In the genomic region with DNA sequence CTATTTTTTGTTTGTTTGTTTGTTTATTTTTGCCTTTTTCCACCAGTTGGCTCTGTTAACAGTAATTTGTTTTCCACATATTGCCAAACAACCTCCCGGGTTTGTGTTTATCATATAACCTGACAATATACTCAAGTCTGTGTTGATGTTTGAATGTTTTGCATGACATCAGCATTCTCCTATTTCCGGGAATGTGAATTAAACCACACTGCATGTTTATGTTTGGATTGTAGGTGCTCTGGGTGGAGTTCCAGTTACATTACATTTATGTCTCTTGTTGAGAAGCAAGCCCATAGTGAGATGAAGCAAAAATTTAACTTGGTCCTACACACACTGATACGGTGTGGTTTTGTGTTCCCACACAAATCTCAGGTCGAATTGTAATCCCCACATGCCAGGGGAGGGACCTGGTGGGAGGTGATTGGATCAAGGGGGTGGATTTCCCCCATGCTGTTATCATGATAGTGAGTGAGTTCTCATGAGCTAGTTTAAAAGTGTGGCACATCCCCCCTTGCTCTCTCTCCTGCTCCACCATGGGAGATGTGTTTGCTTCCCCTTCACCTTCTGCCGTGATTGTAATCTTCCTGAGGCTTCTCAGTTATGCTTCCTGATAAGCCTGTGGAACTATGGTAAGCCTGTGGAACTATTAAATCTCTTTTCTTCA, we compare ENCODE assay signal across 32 cellular contexts. TPM values are rescaled to one million over a fixed set of nuclear protein-coding genes. Genes with fewer than 3 reads are reported as not detected.
A peak's percentile ranks its signal among the peaks of the same experiment; 100 is the strongest.
DNase-seq lines count a peak whose midpoint lies in the region; ATAC-seq, FAIRE-seq and TF ChIP-seq lines count a peak whose summit lies in the region.
"Had no signal": no experiment of that assay in that cellular context is flagged by ENCODE, and none has a peak within 500 bp of the region (broad histone marks: within the 10 kb centered on the region; RNA-seq: fewer than 3 reads in every experiment).

No MANE protein-coding gene starts in this region.

- no peak overlapping the region for H2AK5ac ChIP-seq in H1 (ENCODE audit: low read depth, low read length)

- no peak for TF ChIP-seq EP300 in H1 (IDR thresholded peaks at IDR 0.05; ENCODE audit: borderline replicate concordance in 1 of 2, low read depth in 2 of 2, low read length in 2 of 2)

- no peak for TF ChIP-seq POLR2A in H1 (IDR thresholded peaks at IDR 0.05; ENCODE audit: control extremely low read depth in 1 of 2, low read depth in 2 of 2, low read length in 2 of 2)

- FAIRE-seq in H1 (lab: Jason Lieb, UNC) = no peak
- FAIRE-seq: HepG2, small intestine had no signal

- no peak for TF ChIP-seq CTCF in H1 (IDR thresholded peaks at IDR 0.05; ENCODE audit: control extremely low read depth in 1 of 3, insufficient read depth in 1 of 3, low read depth in 1 of 3, low read length in 3 of 3)

- H3K4me1 ChIP-seq in SJSA1 (replicated peaks) (peaks cover 22% of the 10 kb centered on the region), H1 (replicated peaks in 1 of 4; ENCODE audit: control insufficient read depth in 3 of 4, insufficient read depth in 4 of 4, low read length in 3 of 4) (peaks cover 0 to 4% (median 0%) of the 10 kb centered on the region in 4 experiments; a peak in 1 of 7 replicates)
- H3K4me1 ChIP-seq: heart left ventricle had no signal

- CTCF ChIA-PET in H1 (lab: Charles Lee; ENCODE audit: partially characterized antibody) = interaction anchor here (1.6 kb wide), 1 partner anchor 12 kb away, joined by 4 read pairs; no protein-coding TSS in a partner anchor

- H3K18ac ChIP-seq in H1 (ENCODE audit: extremely low read depth, low read length) = no peak overlapping the region

- WGBS in H1 (ENCODE audit: extremely low coverage in 1 of 2, insufficient coverage in 1 of 2, insufficient read length in 1 of 2, insufficient replicate concordance in 2 of 2, low coverage in 1 of 2, low lambda C conversion rate in 2 of 2, missing lambda C conversion rate in 1 of 2), 2 experiments = 86% methylated on average over 5 of the region's 5 CpGs; no CpG with 5 or more reads in 1 of the 2 experiments

- H2BK5ac ChIP-seq in H1 (ENCODE audit: low read depth, low read length) = no peak overlapping the region

- no peak overlapping the region for H3K4me2 ChIP-seq in H1 (ENCODE audit: insufficient read depth in 1 of 2, low read depth in 2 of 2, low read length in 2 of 2)

- H2BK20ac ChIP-seq in H1 (ENCODE audit: low read length) = no peak overlapping the region

- no peak overlapping the region for H2BK15ac ChIP-seq in H1 (ENCODE audit: low read length)

- H3K4me3 ChIP-seq in GM08714 (ENCODE audit: low read length) (0 out of 2 replicates have a peak overlapping the region, but pooled peaks have one; percentile 17), SJSA1 (no peak overlapping the region), H1 (ENCODE audit: extremely low read depth in 1 of 4, insufficient read depth in 2 of 4, low read depth in 3 of 4, low read length in 4 of 4) (no peak overlapping the region)
- H3K4me3 ChIP-seq: heart left ventricle, SK-N-MC had no signal

- no peak for ATAC-seq in HG02588 (IDR thresholded peaks at IDR 0.05; ENCODE audit: unreplicated experiment)
- ATAC-seq: heart left ventricle, HepG2, left lobe of liver had no signal

- no peak overlapping the region for H4K5ac ChIP-seq in H1 (ENCODE audit: insufficient read length, low read depth, low read length)

- POLR2A ChIA-PET in H1 (lab: Charles Lee; ENCODE audit: partially characterized antibody) = no interaction called here

- DNase-seq in NCI-H2029 (lab: John Stamatoyannopoulos, UW) (peak; percentile 64), NCI-H2029 treated with DMSO at 0.1 percent for 48 hours (lab: John Stamatoyannopoulos, UW) (no peak), SJSA1 (ENCODE audit: low read depth in 1 of 2, low spot score in 2 of 2) (peak in 1 of 2 experiments; percentile 53), H1 (ENCODE audit: low read depth in 1 of 2, low spot score in 2 of 2) (no peak), superior temporal gyrus (ENCODE audit: extremely low spot score) (no peak), COR-L47 (lab: John Stamatoyannopoulos, UW) (no peak)
- DNase-seq: 8988T; activated CD4-positive, alpha-beta T cell treated with anti-CD3 and anti-CD28 coated beads for 48 hours; CD8-positive, alpha-beta memory T cell; DMS79 treated with DMSO at 0.1 percent for 48 hours; effector CD4-positive, alpha-beta T cell; erythroblast; foreskin fibroblast; HCEC 1CT; heart left ventricle; naive B cell; NCI-H1105 treated with DMSO at 0.1 percent for 48 hours; NCI-H2171 treated with DMSO at 0.1 percent for 48 hours; NCI-H524 treated with DMSO at 0.1 percent for 48 hours; occipital lobe; small intestine; stimulated activated CD4-positive, alpha-beta T cell treated with anti-CD3 and anti-CD28 coated beads, Interleukin-1b, Interleukin-23, amount 100 ng/mL, for 48 hours had no signal

- H3K9me3 ChIP-seq in SJSA1 (replicated peaks) (no peaks in the 10 kb centered on the region), H1 (ENCODE audit: insufficient read depth in 2 of 2, low read depth in 1 of 2, low read length in 1 of 2) (no peaks in the 10 kb centered on the region)
- H3K9me3 ChIP-seq: heart left ventricle had no signal

- no peaks in the 10 kb centered on the region for H3K23me2 ChIP-seq in H1 (ENCODE audit: low read depth, low read length)

- H4K8ac ChIP-seq in H1 (ENCODE audit: extremely low read depth, insufficient read depth, low read length) = no peak overlapping the region

- no peak overlapping the region for H2BK12ac ChIP-seq in H1 (ENCODE audit: low read depth, low read length)

- H3K79me2 ChIP-seq in H1 (ENCODE audit: control insufficient read depth in 1 of 2, insufficient read depth in 2 of 2, low read length in 2 of 2) = no peaks in the 10 kb centered on the region

- no peak overlapping the region for H3K23ac ChIP-seq in H1 (ENCODE audit: insufficient read length)

- H3K36me3 ChIP-seq in SJSA1 (no peaks in the 10 kb centered on the region), H1 (ENCODE audit: control insufficient read depth in 2 of 4, insufficient read depth in 4 of 4, low read length in 3 of 4) (no peaks in the 10 kb centered on the region)
- H3K36me3 ChIP-seq: heart left ventricle had no signal

- no peak overlapping the region for H3K56ac ChIP-seq in H1 (replicated peaks; ENCODE audit: insufficient read length, low read depth, low read length)

- peak overlapping the region; percentile 4; the same call in 1 of the 2 replicates for H3K27ac ChIP-seq in SJSA1
- H3K27ac ChIP-seq in H1 (ENCODE audit: low read depth, low read length) = no peak overlapping the region
- H3K27ac ChIP-seq: heart left ventricle, SK-N-MC, VCaP had no signal

- no peak overlapping the region for H3K4ac ChIP-seq in H1 (replicated peaks; ENCODE audit: insufficient read length, low read depth, low read length)

- no peaks in the 10 kb centered on the region for H3K79me1 ChIP-seq in H1 (ENCODE audit: low read depth, low read length)

- TF ChIP-seq RAD21 in H1 (IDR thresholded peaks at IDR 0.05 in 1 of 2, conservative IDR thresholded peaks at IDR 0.05 in 1 of 2; ENCODE audit: low read depth in 2 of 2, low read length in 2 of 2) = no peak

- H3K27me3 ChIP-seq in SJSA1 (replicated peaks) (no peaks in the 10 kb centered on the region), H1 (replicated peaks in 1 of 4; ENCODE audit: control insufficient read depth in 3 of 4, extremely low read depth in 1 of 4, insufficient read depth in 3 of 4, low read length in 3 of 4) (no peaks in the 10 kb centered on the region)

- peak overlapping the region; percentile 38; the same call in 1 of the 2 replicates for H2AFZ ChIP-seq in H1 (ENCODE audit: low read length)

- no peaks in the 10 kb centered on the region for H4K20me1 ChIP-seq in H1 (replicated peaks in 1 of 2; ENCODE audit: control insufficient read depth in 1 of 2, insufficient read depth in 2 of 2, low read length in 2 of 2)

- H2BK120ac ChIP-seq in H1 (replicated peaks; ENCODE audit: low read depth, low read length) = no peak overlapping the region

- no peak overlapping the region for H3K9ac ChIP-seq in H1 (replicated peaks in 1 of 4; ENCODE audit: extremely low read depth in 1 of 4, low read depth in 3 of 4, low read length in 3 of 4)

- H3K14ac ChIP-seq in H1 (ENCODE audit: insufficient read length) = no peak overlapping the region

- no peak overlapping the region for H4K91ac ChIP-seq in H1 (replicated peaks; ENCODE audit: insufficient read length, low read length)

TF ChIP-seq in H1, 55 proteins besides CTCF, POLR2A, EP300 and RAD21 (continues in another document):
- TF ChIP-seq SP1 (IDR thresholded peaks at IDR 0.05; ENCODE audit: low read depth, low read length) (no peak), SP4 (IDR thresholded peaks at IDR 0.05; ENCODE audit: low read length) (no peak), PHF8 (conservative IDR thresholded peaks at IDR 0.05; ENCODE audit: low read depth, low read length) (no peak), RBBP5 (IDR thresholded peaks at IDR 0.05; ENCODE audit: borderline replicate concordance, low read depth, low read length) (no peak), TBP (IDR thresholded peaks at IDR 0.05; ENCODE audit: low read depth, low read length) (no peak), HDAC6 (IDR thresholded peaks at IDR 0.05; ENCODE audit: low read depth, low read length) (no peak), HDAC2 (IDR thresholded peaks at IDR 0.05; ENCODE audit: borderline replicate concordance in 1 of 2, low read depth in 2 of 2, low read length in 2 of 2) (no peak), TAF1 (IDR thresholded peaks at IDR 0.05; ENCODE audit: low read depth, low read length) (no peak), TAF7 (optimal IDR thresholded peaks at IDR 0.05; ENCODE audit: borderline replicate concordance, low read depth, low read length) (no peak), MAX (IDR thresholded peaks at IDR 0.05) (no peak), BACH1 (IDR thresholded peaks at IDR 0.05; ENCODE audit: low read length) (no peak), CTBP2 (IDR thresholded peaks at IDR 0.05; ENCODE audit: borderline replicate concordance, insufficient read depth, insufficient read length, low read length) (no peak), MAFK (IDR thresholded peaks at IDR 0.05; ENCODE audit: low read depth, low read length) (no peak), NRF1 (IDR thresholded peaks at IDR 0.05; ENCODE audit: low read depth, low read length) (no peak)

RNA-seq across cellular contexts. Expression of gene CLNK, which starts 54.4 kb away (rescaled TPM):
- total RNA-seq in SJSA1 (2014; rRNA removed; shearing (Covaris generic)) = not detected in 2 replicates
- not detected in 2 replicates for total RNA-seq in H1 (2021; fragmentation: NEBNext Ultra II Directional; extraction: Animal tissue kit (Norgen Biotek cat#: 25700))
- polyA plus RNA-seq in H1 (2011; rRNA removed) = not detected in 2 replicates
- polyA plus RNA-seq in H1 (2011; cell fraction: cytosol; rRNA removed) = not detected
- not detected for polyA plus RNA-seq in H1 (2011; cell fraction: nucleus; rRNA removed)
- polyA plus RNA-seq in H1 (2012, experiment 1 of 2) = not detected in 4 replicates
- not detected for polyA plus RNA-seq in H1 (2012, experiment 2 of 2)
- not detected for polyA plus RNA-seq in H1 (2013, experiment 1 of 2)
- not detected for polyA plus RNA-seq in H1 (2013, experiment 2 of 2)
- not detected in 2 replicates for polyA minus RNA-seq in H1 (2011; rRNA and poly(A)+ RNA removed)
- not detected for polyA minus RNA-seq in H1 (2011; cell fraction: cytosol; rRNA and poly(A)+ RNA removed)
- not detected for polyA minus RNA-seq in H1 (2011; cell fraction: nucleus; rRNA and poly(A)+ RNA removed)
- total RNA-seq: chondrocyte, HepG2, left lobe of liver, occipital lobe, renal cortical epithelial cell, RPMI7951, temporal lobe had no signal
- polyA plus RNA-seq: CD8-positive, alpha-beta memory T cell; HepG2 had no signal
